In genomic region chr11:94794287-94795168, GRCh38 we compare ENCODE assay signal across 9 cellular contexts. TPM values are rescaled to one million over a fixed set of nuclear protein-coding genes. Genes with fewer than 3 reads are reported as not detected.
A peak's percentile ranks its signal among the peaks of the same experiment; 100 is the strongest.
DNase-seq lines count a peak whose midpoint lies in the region; ATAC-seq and TF ChIP-seq lines count a peak whose summit lies in the region.
"Had no signal": no experiment of that assay in that cellular context is flagged by ENCODE, and none has a peak within 500 bp of the region (broad histone marks: within the 10 kb centered on the region; RNA-seq: fewer than 3 reads in every experiment).

No MANE protein-coding gene starts in this region.

- POLR2A ChIA-PET in activated CD4-positive, alpha-beta T cell treated with anti-CD3 and anti-CD28 coated beads, Interleukin-2, amount 10 ng/mL, durations not matched to agents 7 days and 5 days (lab: Charles Lee), result no interaction called here

- CTCF ChIA-PET in activated CD4-positive, alpha-beta T cell treated with anti-CD3 and anti-CD28 coated beads, Interleukin-2, amount 10 ng/mL, durations not matched to agents 7 days and 5 days (lab: Charles Lee), result interaction anchor here (1.1 kb wide), 1 partner anchor 182 kb away, joined by 3 read pairs; no protein-coding TSS in a partner anchor

- H3K27me3 Mint-ChIP-seq in activated CD4-positive, alpha-beta T cell treated with anti-CD3 and anti-CD28 coated beads, Interleukin-2, amount 10 ng/mL, durations not matched to agents 7 days and 5 days, result peaks cover 7% of the 10 kb centered on the region
- H3K27me3 Mint-ChIP-seq: stimulated activated naive CD8-positive, alpha-beta T cell treated with anti-CD3 and anti-CD28 coated beads, Interleukin-15, Interleukin-2, amounts not matched to agents 100 ng/mL and 50 ng/mL, for 24 hours had no signal

- H3K4me1 ChIP-seq in RWPE2 (ENCODE audit: insufficient read depth, poor library complexity, severe bottlenecking), result peaks cover 49% of the 10 kb centered on the region

- ATAC-seq in RWPE2 (ENCODE audit: low read depth), result peak; percentile 82
- no peak for ATAC-seq in GM21526 (IDR thresholded peaks at IDR 0.05; ENCODE audit: low FRiP score, unreplicated experiment)

- H3K27ac Mint-ChIP-seq in activated CD4-positive, alpha-beta T cell treated with anti-CD3 and anti-CD28 coated beads, Interleukin-2, amount 10 ng/mL, durations not matched to agents 7 days and 5 days, result no peak overlapping the region
- H3K27ac Mint-ChIP-seq: stimulated activated naive CD8-positive, alpha-beta T cell treated with anti-CD3 and anti-CD28 coated beads, Interleukin-15, Interleukin-2, amounts not matched to agents 100 ng/mL and 50 ng/mL, for 24 hours had no signal

- H3K4me1 Mint-ChIP-seq in activated CD4-positive, alpha-beta T cell treated with anti-CD3 and anti-CD28 coated beads, Interleukin-2, amount 10 ng/mL, durations not matched to agents 7 days and 5 days, result no peaks in the 10 kb centered on the region

- H3K4me3 ChIP-seq in RWPE2 (ENCODE audit: severe bottlenecking), result no peak overlapping the region

- H3K36me3 ChIP-seq in RWPE2 (ENCODE audit: low read depth), result peaks cover 46% of the 10 kb centered on the region

- H3K27ac ChIP-seq in RWPE2 (ENCODE audit: poor library complexity, severe bottlenecking), result peak overlapping the region; percentile 88

- no peaks in the 10 kb centered on the region for H3K9me3 Mint-ChIP-seq in activated CD4-positive, alpha-beta T cell treated with anti-CD3 and anti-CD28 coated beads, Interleukin-2, amount 10 ng/mL, durations not matched to agents 7 days and 5 days
- H3K9me3 Mint-ChIP-seq: stimulated activated naive CD8-positive, alpha-beta T cell treated with anti-CD3 and anti-CD28 coated beads, Interleukin-15, Interleukin-2, amounts not matched to agents 100 ng/mL and 50 ng/mL, for 24 hours had no signal

- H3K4me3 Mint-ChIP-seq in activated CD4-positive, alpha-beta T cell treated with anti-CD3 and anti-CD28 coated beads, Interleukin-2, amount 10 ng/mL, durations not matched to agents 7 days and 5 days, result no peak overlapping the region
- H3K4me3 Mint-ChIP-seq: stimulated activated naive CD8-positive, alpha-beta T cell treated with anti-CD3 and anti-CD28 coated beads, Interleukin-15, Interleukin-2, amounts not matched to agents 100 ng/mL and 50 ng/mL, for 24 hours had no signal

- DNase-seq in ELR (ENCODE audit: low read depth) (peak; percentile 99), RWPE2 (ENCODE audit: low spot score) (no peak), fibroblast of the conjunctiva (ENCODE audit: low read depth) (peak; percentile 81), renal cortical epithelial cell (ENCODE audit: low read depth) (peak; percentile 87), nucleus accumbens (lab: John Stamatoyannopoulos, UW) (no peak), NCI-H510A treated with DMSO at 0.1 percent for 48 hours (lab: John Stamatoyannopoulos, UW) (no peak)
- DNase-seq in activated CD4-positive, alpha-beta T cell treated with anti-CD3 and anti-CD28 coated beads, Interleukin-2, amount 10 ng/mL, durations not matched to agents 7 days and 5 days, result no peak

- no peak for TF ChIP-seq CTCF in RWPE2 (IDR thresholded peaks at IDR 0.05; ENCODE audit: poor library complexity, severe bottlenecking)

- no peaks in the 10 kb centered on the region for H3K27me3 ChIP-seq in RWPE2 (ENCODE audit: insufficient read depth, poor library complexity, severe bottlenecking)

- no peaks in the 10 kb centered on the region for H3K36me3 Mint-ChIP-seq in activated CD4-positive, alpha-beta T cell treated with anti-CD3 and anti-CD28 coated beads, Interleukin-2, amount 10 ng/mL, durations not matched to agents 7 days and 5 days (ENCODE audit: low read depth)

- H3K9me3 ChIP-seq in RWPE2 (ENCODE audit: severe bottlenecking), result no peaks in the 10 kb centered on the region

RNA-seq across cellular contexts. Expression of gene AMOTL1, which starts 26.4 kb away (rescaled TPM):
- 32.6 and 51.2 TPM in 2 replicates for total RNA-seq in renal cortical epithelial cell
- total RNA-seq in activated CD4-positive, alpha-beta T cell treated with anti-CD3 and anti-CD28 coated beads, Interleukin-2, amount 10 ng/mL, durations not matched to agents 7 days and 5 days, result 1 to 10 TPM; 3.1 to 4.0 TPM

Comparison
In these comparisons a context has a peak if more than half of its experiments do, and no peak if none do; other contexts are left out.
1. DNase-seq: peak in ELR (single experiment), fibroblast of the conjunctiva (single experiment) and renal cortical epithelial cell (single experiment); none in RWPE2 (single experiment), nucleus accumbens (0 of 56), NCI-H510A treated with DMSO at 0.1 percent for 48 hours (single experiment) and activated CD4-positive, alpha-beta T cell treated with anti-CD3 and anti-CD28 coated beads, Interleukin-2, amount 10 ng/mL, durations not matched to agents 7 days and 5 days (single experiment).